Comparison of ENCODE assay signal across 21 cellular contexts in genomic region chr11:128326791-128327190, GRCh38.
A peak's percentile ranks its signal among the peaks of the same experiment; 100 is the strongest.
DNase-seq lines count a peak whose midpoint lies in the region; ATAC-seq and TF ChIP-seq lines count a peak whose summit lies in the region.
"Had no signal": no experiment of that assay in that cellular context is flagged by ENCODE, and none has a peak within 500 bp of the region (broad histone marks: within the 10 kb centered on the region; RNA-seq: fewer than 3 reads in every experiment).

No MANE protein-coding gene starts in this region.

- H3K27ac Mint-ChIP-seq in activated CD4-positive, alpha-beta T cell treated with anti-CD3 and anti-CD28 coated beads for 36 hours: peak overlapping the region; percentile 92
- H3K27ac Mint-ChIP-seq in CD8-positive, alpha-beta T cell: peak overlapping the region; percentile 94
- H3K27ac Mint-ChIP-seq in activated T-helper 1 cell treated with anti-CD3 and anti-CD28 coated beads, Interleukin-12 subunit alpha, Interleukin-12 subunit beta, Interleukin-2, Interleukin-4 antibody, amounts not matched to agents 30 ng/mL and 10 ng/mL and 1 ng/mL, durations not matched to agents 14 hours and 24 hours and 36 hours: peak overlapping the region; percentile 99
- H3K27ac Mint-ChIP-seq in natural killer cell treated with Interleukin-12 subunit alpha and Interleukin-12 subunit beta and Interleukin-15 and Interleukin-18, amount 100 ng/mL, for 72 hours: peak overlapping the region; percentile 92 to 95
- H3K27ac Mint-ChIP-seq: activated B cell treated with CpG ODN at 0.5 μM for 24 hours, endodermal cell, neural progenitor cell, progenitor cell of endocrine pancreas had no signal

- TF ChIP-seq CTCF in CD8-positive, alpha-beta T cell (IDR thresholded peaks at IDR 0.05): no peak

- no peaks in the 10 kb centered on the region for H3K9me3 ChIP-seq in CD8-positive, alpha-beta T cell (ENCODE audit: low read length)
- H3K9me3 ChIP-seq: vagina had no signal

- no peak overlapping the region for H3K4me3 ChIP-seq in CD8-positive, alpha-beta T cell (ENCODE audit: low read depth, low read length)
- H3K4me3 ChIP-seq: GM12878, neural progenitor cell, PC-9, vagina had no signal

- H3K27me3 Mint-ChIP-seq in activated CD4-positive, alpha-beta T cell treated with anti-CD3 and anti-CD28 coated beads for 36 hours: no peaks in the 10 kb centered on the region
- no peaks in the 10 kb centered on the region for H3K27me3 Mint-ChIP-seq in CD8-positive, alpha-beta T cell (ENCODE audit: low read depth)
- no peaks in the 10 kb centered on the region for H3K27me3 Mint-ChIP-seq in activated T-helper 1 cell treated with anti-CD3 and anti-CD28 coated beads, Interleukin-12 subunit alpha, Interleukin-12 subunit beta, Interleukin-2, Interleukin-4 antibody, amounts not matched to agents 30 ng/mL and 10 ng/mL and 1 ng/mL, durations not matched to agents 14 hours and 24 hours and 36 hours (ENCODE audit: insufficient read depth)
- no peaks in the 10 kb centered on the region for H3K27me3 Mint-ChIP-seq in natural killer cell treated with Interleukin-12 subunit alpha and Interleukin-12 subunit beta and Interleukin-15 and Interleukin-18, amount 100 ng/mL, for 72 hours
- H3K27me3 Mint-ChIP-seq: activated B cell treated with CpG ODN at 0.5 μM for 24 hours had no signal

- H3K36me3 Mint-ChIP-seq in activated CD4-positive, alpha-beta T cell treated with anti-CD3 and anti-CD28 coated beads for 36 hours (ENCODE audit: low read depth): peaks cover 4% of the 10 kb centered on the region
- no peaks in the 10 kb centered on the region for H3K36me3 Mint-ChIP-seq in CD8-positive, alpha-beta T cell
- peaks cover 12% of the 10 kb centered on the region for H3K36me3 Mint-ChIP-seq in activated T-helper 1 cell treated with anti-CD3 and anti-CD28 coated beads, Interleukin-12 subunit alpha, Interleukin-12 subunit beta, Interleukin-2, Interleukin-4 antibody, amounts not matched to agents 30 ng/mL and 10 ng/mL and 1 ng/mL, durations not matched to agents 14 hours and 24 hours and 36 hours (ENCODE audit: low read depth)
- H3K36me3 Mint-ChIP-seq in natural killer cell treated with Interleukin-12 subunit alpha and Interleukin-12 subunit beta and Interleukin-15 and Interleukin-18, amount 100 ng/mL, for 72 hours: peaks cover 13% of the 10 kb centered on the region
- H3K36me3 Mint-ChIP-seq: neural progenitor cell had no signal

- peak; percentile 48 for DNase-seq in activated CD4-positive, alpha-beta T cell treated with anti-CD3 and anti-CD28 coated beads for 36 hours
- DNase-seq in activated CD4-positive, alpha-beta T cell treated with anti-CD3 and anti-CD28 coated beads for 4 hours: no peak
- no peak for DNase-seq in CD8-positive, alpha-beta T cell
- no peak for DNase-seq in activated T-helper 1 cell treated with anti-CD3 and anti-CD28 coated beads, Interleukin-12 subunit alpha, Interleukin-12 subunit beta, Interleukin-2, Interleukin-4 antibody, amounts not matched to agents 30 ng/mL and 10 ng/mL and 1 ng/mL, durations not matched to agents 14 hours and 24 hours and 36 hours (ENCODE audit: low spot score)
- no peak for DNase-seq in natural killer cell treated with Interleukin-12 subunit alpha and Interleukin-12 subunit beta and Interleukin-15 and Interleukin-18, amount 100 ng/mL, for 72 hours (ENCODE audit: low spot score)
- DNase-seq in cerebellar cortex (ENCODE audit: low spot score) (no peak), DMS79 treated with DMSO at 0.1 percent for 48 hours (lab: John Stamatoyannopoulos, UW) (no peak)
- DNase-seq: ACHN, activated B cell treated with CpG ODN at 0.5 μM for 24 hours, C1 segment of cervical spinal cord, DMS153, endodermal cell, HCEC 1CT, left colon, NCI-H1417, PC-9 had no signal

- CTCF ChIA-PET in activated CD4-positive, alpha-beta T cell treated with anti-CD3 and anti-CD28 coated beads for 36 hours (lab: Charles Lee): interaction anchor here (0.7 to 2.7 kb wide), 4 partner anchors 17 to 304 kb away, joined by 3 to 9 read pairs (median 4); no protein-coding TSS in a partner anchor
- CTCF ChIA-PET in CD8-positive, alpha-beta T cell (lab: Charles Lee): interaction anchor here (0.8 to 5.6 kb wide), 6 partner anchors 12 to 304 kb away, joined by 3 to 49 read pairs (median 5); no protein-coding TSS in a partner anchor

- peaks cover 98% of the 10 kb centered on the region for H3K4me1 Mint-ChIP-seq in activated CD4-positive, alpha-beta T cell treated with anti-CD3 and anti-CD28 coated beads for 36 hours
- H3K4me1 Mint-ChIP-seq in CD8-positive, alpha-beta T cell (ENCODE audit: low read depth): peaks cover 92% of the 10 kb centered on the region
- H3K4me1 Mint-ChIP-seq in activated T-helper 1 cell treated with anti-CD3 and anti-CD28 coated beads, Interleukin-12 subunit alpha, Interleukin-12 subunit beta, Interleukin-2, Interleukin-4 antibody, amounts not matched to agents 30 ng/mL and 10 ng/mL and 1 ng/mL, durations not matched to agents 14 hours and 24 hours and 36 hours (ENCODE audit: low read depth): peaks cover 99% of the 10 kb centered on the region
- H3K4me1 Mint-ChIP-seq in natural killer cell treated with Interleukin-12 subunit alpha and Interleukin-12 subunit beta and Interleukin-15 and Interleukin-18, amount 100 ng/mL, for 72 hours (ENCODE audit: low read depth in 2 of 2): peaks cover 83 to 94% of the 10 kb centered on the region in 2 donors

- peak; percentile 9 for ATAC-seq in activated CD4-positive, alpha-beta T cell treated with anti-CD3 and anti-CD28 coated beads for 36 hours
- ATAC-seq in CD8-positive, alpha-beta T cell: no peak
- ATAC-seq in natural killer cell treated with Interleukin-12 subunit alpha and Interleukin-12 subunit beta and Interleukin-15 and Interleukin-18, amount 100 ng/mL, for 72 hours: no peak
- no peak for ATAC-seq in GM18519 (IDR thresholded peaks at IDR 0.05; ENCODE audit: low FRiP score, unreplicated experiment)
- ATAC-seq: GM12878, left colon had no signal

- peaks cover 97% of the 10 kb centered on the region for H3K4me1 ChIP-seq in CD8-positive, alpha-beta T cell (ENCODE audit: insufficient read depth, low read length)
- H3K4me1 ChIP-seq: neural progenitor cell, vagina had no signal

- H3K27ac ChIP-seq in CD8-positive, alpha-beta T cell (ENCODE audit: low read depth, low read length): no peak overlapping the region
- H3K27ac ChIP-seq: neural progenitor cell, PC-9, vagina had no signal

- H3K9me3 Mint-ChIP-seq in activated CD4-positive, alpha-beta T cell treated with anti-CD3 and anti-CD28 coated beads for 36 hours (ENCODE audit: low read depth): no peaks in the 10 kb centered on the region
- no peaks in the 10 kb centered on the region for H3K9me3 Mint-ChIP-seq in CD8-positive, alpha-beta T cell
- no peaks in the 10 kb centered on the region for H3K9me3 Mint-ChIP-seq in activated T-helper 1 cell treated with anti-CD3 and anti-CD28 coated beads, Interleukin-12 subunit alpha, Interleukin-12 subunit beta, Interleukin-2, Interleukin-4 antibody, amounts not matched to agents 30 ng/mL and 10 ng/mL and 1 ng/mL, durations not matched to agents 14 hours and 24 hours and 36 hours
- H3K9me3 Mint-ChIP-seq in natural killer cell treated with Interleukin-12 subunit alpha and Interleukin-12 subunit beta and Interleukin-15 and Interleukin-18, amount 100 ng/mL, for 72 hours: peaks cover 4% of the 10 kb centered on the region
- H3K9me3 Mint-ChIP-seq: activated B cell treated with CpG ODN at 0.5 μM for 24 hours, endodermal cell, neural progenitor cell had no signal

- H3K36me3 ChIP-seq in CD8-positive, alpha-beta T cell (ENCODE audit: insufficient read depth, low read length): no peaks in the 10 kb centered on the region
- H3K36me3 ChIP-seq: neural progenitor cell, vagina had no signal

- POLR2A ChIA-PET in activated CD4-positive, alpha-beta T cell treated with anti-CD3 and anti-CD28 coated beads for 36 hours (lab: Charles Lee): interaction anchor here (4.0 kb wide), 1 partner anchor 13 kb away, joined by 25 read pairs; no protein-coding TSS in a partner anchor
- POLR2A ChIA-PET in CD8-positive, alpha-beta T cell (lab: Charles Lee): interaction anchor here (1.0 to 3.5 kb wide), 3 partner anchors 15 to 194 kb away, joined by 4 to 16 read pairs (median 6); no protein-coding TSS in a partner anchor

- intact Hi-C loops in activated CD4-positive, alpha-beta T cell treated with anti-CD3 and anti-CD28 coated beads for 36 hours (cut with DNase I, micrococcal nuclease): no loop called here
- intact Hi-C loops in CD8-positive, alpha-beta T cell (cut with DNase I, micrococcal nuclease): no loop called here
- intact Hi-C loops in activated T-helper 1 cell treated with anti-CD3 and anti-CD28 coated beads, Interleukin-12 subunit alpha, Interleukin-12 subunit beta, Interleukin-2, Interleukin-4 antibody, amounts not matched to agents 30 ng/mL and 10 ng/mL and 1 ng/mL, durations not matched to agents 14 hours and 24 hours and 36 hours (cut with micrococcal nuclease): loop anchor here (1.0 to 5.0 kb wide), 2 partner anchors 7 to 1311 kb away; no protein-coding TSS in a partner anchor

- no peaks in the 10 kb centered on the region for H3K27me3 ChIP-seq in CD8-positive, alpha-beta T cell (ENCODE audit: insufficient read depth, low read length)
- H3K27me3 ChIP-seq: neural progenitor cell, vagina had no signal

- peak overlapping the region; percentile 20 for H3K4me3 Mint-ChIP-seq in activated CD4-positive, alpha-beta T cell treated with anti-CD3 and anti-CD28 coated beads for 36 hours
- no peak overlapping the region for H3K4me3 Mint-ChIP-seq in CD8-positive, alpha-beta T cell
- peak overlapping the region; percentile 68 for H3K4me3 Mint-ChIP-seq in activated T-helper 1 cell treated with anti-CD3 and anti-CD28 coated beads, Interleukin-12 subunit alpha, Interleukin-12 subunit beta, Interleukin-2, Interleukin-4 antibody, amounts not matched to agents 30 ng/mL and 10 ng/mL and 1 ng/mL, durations not matched to agents 14 hours and 24 hours and 36 hours
- H3K4me3 Mint-ChIP-seq in natural killer cell treated with Interleukin-12 subunit alpha and Interleukin-12 subunit beta and Interleukin-15 and Interleukin-18, amount 100 ng/mL, for 72 hours: peak overlapping the region; percentile 83
- H3K4me3 Mint-ChIP-seq: activated B cell treated with CpG ODN at 0.5 μM for 24 hours, endodermal cell, neural progenitor cell had no signal
